19 cellular contexts compared by ENCODE assay signal in genomic region chr3:194667363-194667762, GRCh38. TPM values are rescaled to one million over a fixed set of nuclear protein-coding genes. Genes with fewer than 3 reads are reported as not detected.
DNase-seq lines count a peak whose midpoint lies in the region; ATAC-seq, FAIRE-seq and TF ChIP-seq lines count a peak whose summit lies in the region.
"Had no signal": no experiment of that assay in that cellular context is flagged by ENCODE, and none has a peak within 500 bp of the region (broad histone marks: within the 10 kb centered on the region; RNA-seq: fewer than 3 reads in every experiment).

No MANE protein-coding gene starts in this region.

- peaks cover 89% of the 10 kb centered on the region for H3K36me3 Mint-ChIP-seq in activated T-helper 17 cell treated with anti-CD3 and anti-CD28 coated beads, Interleukin-2, amount 50 U/mL, for 72 hours (ENCODE audit: low read depth)
- H3K36me3 Mint-ChIP-seq in endodermal cell (ENCODE audit: low read depth), result peaks cover 46% of the 10 kb centered on the region
- H3K36me3 Mint-ChIP-seq in stimulated activated naive B cell treated with anti-CD40 and anti-IgM and Interleukin-4, amounts not matched to agents 10 μg/mL and 1 μg/mL and 100 μg/mL, for 72 hours, result peaks cover 16 to 65% of the 10 kb centered on the region in 2 donors

- no peaks in the 10 kb centered on the region for H3K27me3 ChIP-seq in endodermal cell (ENCODE audit: control insufficient read depth, insufficient read depth, low read length, poor library complexity, severe bottlenecking)

- 65 to 84% methylated on average over 7 of the region's 7 CpGs for WGBS in endodermal cell (ENCODE audit: insufficient coverage in 1 of 2, insufficient read length in 1 of 2), 2 experiments

- H3K27me3 Mint-ChIP-seq in activated T-helper 17 cell treated with anti-CD3 and anti-CD28 coated beads, Interleukin-2, amount 50 U/mL, for 72 hours, result no peaks in the 10 kb centered on the region
- no peaks in the 10 kb centered on the region for H3K27me3 Mint-ChIP-seq in endodermal cell (ENCODE audit: insufficient read depth)
- H3K27me3 Mint-ChIP-seq in stimulated activated naive B cell treated with anti-CD40 and anti-IgM and Interleukin-4, amounts not matched to agents 10 μg/mL and 1 μg/mL and 100 μg/mL, for 72 hours, result no peaks in the 10 kb centered on the region

- no peak overlapping the region for H3K9ac ChIP-seq in endodermal cell (ENCODE audit: extremely low read depth, low read length, poor library complexity, severe bottlenecking)

- H3K36me3 ChIP-seq in endodermal cell (ENCODE audit: control insufficient read depth, insufficient read depth, low read length), result peaks cover 57% of the 10 kb centered on the region

- H3K9me3 Mint-ChIP-seq in activated T-helper 17 cell treated with anti-CD3 and anti-CD28 coated beads, Interleukin-2, amount 50 U/mL, for 72 hours, result no peaks in the 10 kb centered on the region
- no peaks in the 10 kb centered on the region for H3K9me3 Mint-ChIP-seq in endodermal cell
- H3K9me3 Mint-ChIP-seq in stimulated activated naive B cell treated with anti-CD40 and anti-IgM and Interleukin-4, amounts not matched to agents 10 μg/mL and 1 μg/mL and 100 μg/mL, for 72 hours, result no peaks in the 10 kb centered on the region

- peak; percentile 41 for FAIRE-seq in H54 (lab: Jason Lieb, UNC)
- FAIRE-seq: HTR-8/SVneo had no signal

- peaks cover 15% of the 10 kb centered on the region for H3K4me1 Mint-ChIP-seq in activated T-helper 17 cell treated with anti-CD3 and anti-CD28 coated beads, Interleukin-2, amount 50 U/mL, for 72 hours
- peaks cover 5% of the 10 kb centered on the region for H3K4me1 Mint-ChIP-seq in endodermal cell
- peaks cover 13 to 18% of the 10 kb centered on the region in 2 donors for H3K4me1 Mint-ChIP-seq in stimulated activated naive B cell treated with anti-CD40 and anti-IgM and Interleukin-4, amounts not matched to agents 10 μg/mL and 1 μg/mL and 100 μg/mL, for 72 hours

- TF ChIP-seq POLR2A in H54 (IDR thresholded peaks at IDR 0.05; ENCODE audit: low read depth, low read length), result no peak

- H3K4me3 ChIP-seq in endodermal cell (ENCODE audit: low read length), result no peak overlapping the region
- H3K4me3 ChIP-seq: HAP-1, PC-9 had no signal

- no peak for TF ChIP-seq CTCF in endodermal cell (conservative IDR thresholded peaks at IDR 0.05)

- no peak for ATAC-seq in activated T-helper 17 cell treated with anti-CD3 and anti-CD28 coated beads, Interleukin-2, amount 50 U/mL, for 72 hours (replicated peaks)
- no peak for ATAC-seq in stimulated activated naive B cell treated with anti-CD40 and anti-IgM and Interleukin-4, amounts not matched to agents 10 μg/mL and 1 μg/mL and 100 μg/mL, for 72 hours (replicated peaks)
- no peak for ATAC-seq in GM18868 (IDR thresholded peaks at IDR 0.05; ENCODE audit: unreplicated experiment)

- H3K27ac Mint-ChIP-seq in activated T-helper 17 cell treated with anti-CD3 and anti-CD28 coated beads, Interleukin-2, amount 50 U/mL, for 72 hours, result peak overlapping the region; percentile 1
- peak overlapping the region; percentile 28 for H3K27ac Mint-ChIP-seq in endodermal cell
- H3K27ac Mint-ChIP-seq in stimulated activated naive B cell treated with anti-CD40 and anti-IgM and Interleukin-4, amounts not matched to agents 10 μg/mL and 1 μg/mL and 100 μg/mL, for 72 hours, result peak overlapping the region; percentile 59

- no peaks in the 10 kb centered on the region for H3K4me1 ChIP-seq in endodermal cell (ENCODE audit: control insufficient read depth, insufficient read depth, low read length)

- no peak for DNase-seq in H54 (ENCODE audit: insufficient read length, low spot score)
- no peak for DNase-seq in endodermal cell
- DNase-seq in stimulated activated naive B cell treated with anti-CD40 and anti-IgM and Interleukin-4, amounts not matched to agents 10 μg/mL and 1 μg/mL and 100 μg/mL, for 72 hours, result no peak
- DNase-seq in D341Med (ENCODE audit: low spot score), result no peak
- DNase-seq in DMS53 treated with DMSO at 0.1 percent for 48 hours (lab: John Stamatoyannopoulos, UW; ENCODE audit: unreplicated experiment), result no peak
- DNase-seq: C1 segment of cervical spinal cord, DMS79 treated with DMSO at 0.1 percent for 48 hours, IMR-90, Karpas-422, NCI-H1417 treated with DMSO at 0.1 percent for 48 hours, NCI-H187 treated with DMSO at 0.1 percent for 48 hours, NCI-H345, NCI-H524 treated with DMSO at 0.1 percent for 48 hours, PC-9 had no signal

- no peaks in the 10 kb centered on the region for H3K9me3 ChIP-seq in endodermal cell (ENCODE audit: control insufficient read depth, low read length)
- H3K9me3 ChIP-seq: HAP-1 had no signal

- H3K27ac ChIP-seq in endodermal cell (ENCODE audit: low read depth, low read length), result no peak overlapping the region
- H3K27ac ChIP-seq: PC-9, RWPE1 had no signal

- no peak overlapping the region for H3K4me3 Mint-ChIP-seq in activated T-helper 17 cell treated with anti-CD3 and anti-CD28 coated beads, Interleukin-2, amount 50 U/mL, for 72 hours
- H3K4me3 Mint-ChIP-seq in endodermal cell, result no peak overlapping the region
- no peak overlapping the region for H3K4me3 Mint-ChIP-seq in stimulated activated naive B cell treated with anti-CD40 and anti-IgM and Interleukin-4, amounts not matched to agents 10 μg/mL and 1 μg/mL and 100 μg/mL, for 72 hours

RNA-seq across cellular contexts. Expression of gene LSG1, which starts 4.6 kb away (rescaled TPM):
- total RNA-seq in activated T-helper 17 cell treated with anti-CD3 and anti-CD28 coated beads, Interleukin-2, amount 50 U/mL, for 72 hours, result 10 to 100 TPM; 37.9 to 46.9 TPM
- total RNA-seq in endodermal cell, result 10 to 100 TPM; 38.3 to 44.7 TPM
- 31.6 TPM for polyA plus RNA-seq in endodermal cell (2013, experiment 1 of 2)
- polyA plus RNA-seq in endodermal cell (2013, experiment 2 of 2), result 30.8 TPM

RNA-seq across cellular contexts. Expression of gene FAM43A, which starts 18.3 kb away (rescaled TPM):
- 10 to 100 TPM in 1 of 2 donors, 1 to 10 TPM in 1; 7.1 to 32.6 TPM for total RNA-seq in activated T-helper 17 cell treated with anti-CD3 and anti-CD28 coated beads, Interleukin-2, amount 50 U/mL, for 72 hours
- 1 to 10 TPM in 1 of 2 donors, under 1 TPM in 1; 0.58 to 4.4 TPM for total RNA-seq in endodermal cell
- polyA plus RNA-seq in endodermal cell (2013, experiment 1 of 2), result 6.2 TPM
- 5.7 TPM for polyA plus RNA-seq in endodermal cell (2013, experiment 2 of 2)

RNA-seq across cellular contexts. Expression of gene TMEM44, which starts 34.1 kb away (rescaled TPM):
- total RNA-seq in activated T-helper 17 cell treated with anti-CD3 and anti-CD28 coated beads, Interleukin-2, amount 50 U/mL, for 72 hours, result 10 to 100 TPM in 1 of 2 donors, 1 to 10 TPM in 1; 6.6 to 11.1 TPM
- 10 to 100 TPM; 31.0 to 34.4 TPM for total RNA-seq in endodermal cell
- polyA plus RNA-seq in endodermal cell (2013, experiment 1 of 2), result 18.4 TPM
- polyA plus RNA-seq in endodermal cell (2013, experiment 2 of 2), result 22.1 TPM

Comparison
In these comparisons a context has a peak if more than half of its experiments do, and no peak if none do; other contexts are left out.
1. H3K27ac Mint-ChIP-seq: peak in every context shown above with its lines; median percentile 59 in stimulated activated naive B cell treated with anti-CD40 and anti-IgM and Interleukin-4, amounts not matched to agents 10 μg/mL and 1 μg/mL and 100 μg/mL, for 72 hours; 28 in endodermal cell; 1 in activated T-helper 17 cell treated with anti-CD3 and anti-CD28 coated beads, Interleukin-2, amount 50 U/mL, for 72 hours.